7 cellular contexts compared by ENCODE assay signal in genomic region chr22:27918351-27919221, GRCh38. TPM values are rescaled to one million over a fixed set of nuclear protein-coding genes. Genes with fewer than 3 reads are reported as not detected.
A peak's percentile ranks its signal among the peaks of the same experiment; 100 is the strongest.
DNase-seq lines count a peak whose midpoint lies in the region; ATAC-seq, FAIRE-seq and TF ChIP-seq lines count a peak whose summit lies in the region.

No MANE protein-coding gene starts in this region.

- no peaks in the 10 kb centered on the region for H3K9me3 Mint-ChIP-seq in activated naive CD4-positive, alpha-beta T cell treated with anti-CD3 and anti-CD28 coated beads, Interleukin-2, amount 10 ng/mL, durations not matched to agents 7 days and 5 days
- H3K9me3 Mint-ChIP-seq in glutamatergic neuron (ENCODE audit: unreplicated experiment), result peaks cover 17% of the 10 kb centered on the region

- no peaks in the 10 kb centered on the region for H3K27me3 ChIP-seq in pancreas
- no peaks in the 10 kb centered on the region for H3K27me3 ChIP-seq in thoracic aorta (replicated peaks; ENCODE audit: insufficient read depth)

- TF ChIP-seq CTCF in glutamatergic neuron (IDR thresholded peaks at IDR 0.05; ENCODE audit: partially characterized antibody, unreplicated experiment) (no peak), pancreas (IDR thresholded peaks at IDR 0.05) (no peak), thoracic aorta (IDR thresholded peaks at IDR 0.05) (no peak)

- H3K27ac ChIP-seq in pancreas, result peak overlapping the region; percentile 67 to 95 (median 92)
- H3K27ac ChIP-seq in thoracic aorta, result peak overlapping the region; percentile 90 to 100

- peak overlapping the region; percentile 99 for H3K27ac Mint-ChIP-seq in activated naive CD4-positive, alpha-beta T cell treated with anti-CD3 and anti-CD28 coated beads, Interleukin-2, amount 10 ng/mL, durations not matched to agents 7 days and 5 days
- H3K27ac Mint-ChIP-seq in glutamatergic neuron (ENCODE audit: unreplicated experiment), result peak overlapping the region; percentile 93

- H3K36me3 ChIP-seq in pancreas (no peaks in the 10 kb centered on the region), thoracic aorta (no peaks in the 10 kb centered on the region)

- WGBS in pancreas, 2 donors, result 0 to 1% methylated on average over 40 to 59 of the region's 60 CpGs

- H3K4me3 ChIP-seq in pancreas, result peak overlapping the region; percentile 88 to 91 (median 90)
- H3K4me3 ChIP-seq in thoracic aorta, result peak overlapping the region; percentile 86

- ATAC-seq in GM18517 (IDR thresholded peaks at IDR 0.05; ENCODE audit: unreplicated experiment) (peak; percentile 17), HG03108 (IDR thresholded peaks at IDR 0.05; ENCODE audit: unreplicated experiment) (peak; percentile 15), pancreas (peak; percentile 45 to 61 (median 60)), thoracic aorta (ENCODE audit: insufficient number of reproducible peaks, low FRiP score, low read depth) (peak; percentile 3)

- peaks cover 7% of the 10 kb centered on the region for H3K27me3 Mint-ChIP-seq in activated naive CD4-positive, alpha-beta T cell treated with anti-CD3 and anti-CD28 coated beads, Interleukin-2, amount 10 ng/mL, durations not matched to agents 7 days and 5 days
- H3K27me3 Mint-ChIP-seq in glutamatergic neuron (ENCODE audit: unreplicated experiment), result peaks cover 12% of the 10 kb centered on the region

- intact Hi-C loops in pancreas (cut with DNase I), result no loop called here

- peak overlapping the region; percentile 100 for H3K4me3 Mint-ChIP-seq in activated naive CD4-positive, alpha-beta T cell treated with anti-CD3 and anti-CD28 coated beads, Interleukin-2, amount 10 ng/mL, durations not matched to agents 7 days and 5 days
- peak overlapping the region; percentile 90 for H3K4me3 Mint-ChIP-seq in glutamatergic neuron (ENCODE audit: unreplicated experiment)

- H3K36me3 Mint-ChIP-seq in activated naive CD4-positive, alpha-beta T cell treated with anti-CD3 and anti-CD28 coated beads, Interleukin-2, amount 10 ng/mL, durations not matched to agents 7 days and 5 days, result peaks cover 45% of the 10 kb centered on the region
- H3K36me3 Mint-ChIP-seq in glutamatergic neuron (ENCODE audit: unreplicated experiment), result no peaks in the 10 kb centered on the region

- H3K4me1 ChIP-seq in pancreas (peaks cover 9 to 39% (median 30%) of the 10 kb centered on the region in 3 donors), thoracic aorta (ENCODE audit: control insufficient read depth in 1 of 2, low read depth in 2 of 2) (peaks cover 44 to 57% of the 10 kb centered on the region in 2 donors)

- CTCF ChIA-PET in activated naive CD4-positive, alpha-beta T cell treated with anti-CD3 and anti-CD28 coated beads, Interleukin-2, amount 10 ng/mL, durations not matched to agents 7 days and 5 days (lab: Charles Lee), result interaction anchor here (0.6 to 2.6 kb wide), 4 partner anchors 19 to 1037 kb away, joined by 3 to 9 read pairs (median 4); no protein-coding TSS in a partner anchor

- H3K9me3 ChIP-seq in pancreas, result no peaks in the 10 kb centered on the region
- H3K9me3 ChIP-seq in thoracic aorta, result no peaks in the 10 kb centered on the region

- no peak for FAIRE-seq in pancreas (lab: Jason Lieb, UNC)

- H3K4me1 Mint-ChIP-seq in activated naive CD4-positive, alpha-beta T cell treated with anti-CD3 and anti-CD28 coated beads, Interleukin-2, amount 10 ng/mL, durations not matched to agents 7 days and 5 days, result peaks cover 74% of the 10 kb centered on the region
- H3K4me1 Mint-ChIP-seq in glutamatergic neuron (ENCODE audit: low read depth, unreplicated experiment), result peaks cover 17% of the 10 kb centered on the region

- DNase-seq in SHP77 treated with DMSO at 0.1 percent for 48 hours (lab: John Stamatoyannopoulos, UW) (peak; percentile 7), glutamatergic neuron (peak; percentile 62), pancreas (peak; percentile 41 to 81 (median 64)), thoracic aorta (ENCODE audit: low spot score) (peak; percentile 14)
- DNase-seq in activated naive CD4-positive, alpha-beta T cell treated with anti-CD3 and anti-CD28 coated beads, Interleukin-2, amount 10 ng/mL, durations not matched to agents 7 days and 5 days, result peak; percentile 71

RNA-seq across cellular contexts. Expression of gene PITPNB, which starts 0.5 kb away (rescaled TPM):
- total RNA-seq in glutamatergic neuron (ENCODE audit: unreplicated experiment) (66.6 TPM), pancreas (10 to 100 TPM; 20.4 to 38.0 (median 26.9) TPM), thoracic aorta (100 to 1,000 TPM in 1 of 2 donors, 10 to 100 TPM in 1; 42.2 to 111 TPM)
- 10 to 100 TPM; 14.3 to 24.2 TPM for polyA plus RNA-seq in pancreas

Comparison
In these comparisons a context has a peak if more than half of its experiments do, and no peak if none do; other contexts are left out.
1. Peak in every context shown above with its lines: DNase-seq, ATAC-seq, H3K4me3 ChIP-seq and H3K27ac ChIP-seq.
2. ATAC-seq: peak in every context shown above with its lines; median percentile 60 in pancreas; 17 in GM18517; 15 in HG03108; 3 in thoracic aorta.
3. DNase-seq: peak in every context shown above with its lines; median percentile 71 in activated naive CD4-positive, alpha-beta T cell treated with anti-CD3 and anti-CD28 coated beads, Interleukin-2, amount 10 ng/mL, durations not matched to agents 7 days and 5 days; 64 in pancreas; 62 in glutamatergic neuron; 14 in thoracic aorta; 7 in SHP77 treated with DMSO at 0.1 percent for 48 hours.